In the genomic region with DNA sequence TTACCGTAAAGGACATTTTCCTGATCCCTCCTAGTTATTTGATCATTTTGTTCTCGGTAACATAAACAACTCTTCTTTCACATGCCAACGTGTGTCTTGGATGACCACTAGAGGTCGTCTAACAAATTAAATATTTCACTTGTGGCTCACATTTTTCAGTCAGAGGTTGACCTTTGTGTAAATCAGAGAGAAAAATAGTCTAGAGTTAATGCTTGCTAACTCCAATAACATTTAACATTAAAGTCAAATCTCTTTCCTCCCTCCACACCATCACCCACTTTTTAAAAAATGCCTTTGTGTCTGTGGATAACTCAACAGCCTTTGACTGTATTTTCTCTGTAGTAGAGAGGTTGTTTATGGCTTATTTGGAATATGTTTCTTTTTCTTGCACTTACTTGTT, we compare ENCODE assay signal across 9 cellular contexts.
DNase-seq lines count a peak whose midpoint lies in the region; ATAC-seq and TF ChIP-seq lines count a peak whose summit lies in the region.
"Had no signal": no experiment of that assay in that cellular context is flagged by ENCODE, and none has a peak within 500 bp of the region (broad histone marks: within the 10 kb centered on the region; RNA-seq: fewer than 3 reads in every experiment).

No MANE protein-coding gene starts in this region.

- H3K4me3 Mint-ChIP-seq in activated T-cell treated with anti-CD3 and anti-CD28 coated beads, Interleukin-2, amount 50 U/mL, for 24 hours = no peak overlapping the region

- no peaks in the 10 kb centered on the region for H3K9me3 ChIP-seq in AG04450 (ENCODE audit: control insufficient read depth, insufficient read depth, low read length)
- no peaks in the 10 kb centered on the region for H3K9me3 ChIP-seq in body of pancreas
- no peaks in the 10 kb centered on the region for H3K9me3 ChIP-seq in upper lobe of right lung

- no peak overlapping the region for H3K4me3 ChIP-seq in AG04450 (ENCODE audit: low read depth, low read length)
- no peak overlapping the region for H3K4me3 ChIP-seq in GM12875 (ENCODE audit: low read depth, low read length)
- H3K4me3 ChIP-seq in body of pancreas = no peak overlapping the region
- H3K4me3 ChIP-seq in upper lobe of right lung = no peak overlapping the region
- H3K4me3 ChIP-seq: skin epidermis had no signal

- no peaks in the 10 kb centered on the region for H3K36me3 Mint-ChIP-seq in activated T-cell treated with anti-CD3 and anti-CD28 coated beads, Interleukin-2, amount 50 U/mL, for 24 hours (ENCODE audit: low read depth)

- POLR2A ChIA-PET in AG04450 (lab: Yijun Ruan, JAX) = no interaction called here

- peaks cover 50% of the 10 kb centered on the region for H3K4me1 ChIP-seq in body of pancreas
- no peaks in the 10 kb centered on the region for H3K4me1 ChIP-seq in upper lobe of right lung

- intact Hi-C loops in body of pancreas (cut with DNase I) (no loop called here), upper lobe of right lung (cut with DNase I) (no loop called here)

- H3K27ac Mint-ChIP-seq in activated T-cell treated with anti-CD3 and anti-CD28 coated beads, Interleukin-2, amount 50 U/mL, for 24 hours = no peak overlapping the region

- no peak for DNase-seq in AG04450 (ENCODE audit: low read depth, low spot score)
- DNase-seq in NCI-H460 (ENCODE audit: extremely low read depth, low read depth) = peak; percentile 67
- peak in 3 of 4 donors; percentile 12 to 43 (median 24) for DNase-seq in body of pancreas
- DNase-seq in kidney tubule cell (ENCODE audit: low spot score) = peak; percentile 68
- no peak for DNase-seq in upper lobe of right lung
- no peak for DNase-seq in activated T-cell treated with anti-CD3 and anti-CD28 coated beads, Interleukin-2, amount 50 U/mL, for 24 hours

- CTCF ChIA-PET in AG04450 (lab: Charles Lee) = interaction anchor here (0.7 to 0.8 kb wide), 5 partner anchors 8 to 223 kb away, joined by 3 to 4 read pairs (median 3); no protein-coding TSS in a partner anchor

- WGBS in body of pancreas, 2 donors = 0% methylated on average over 4 of the region's 4 CpGs

- peaks cover 38% of the 10 kb centered on the region for H3K4me1 Mint-ChIP-seq in activated T-cell treated with anti-CD3 and anti-CD28 coated beads, Interleukin-2, amount 50 U/mL, for 24 hours (ENCODE audit: low read depth)

- H3K27ac ChIP-seq in AG04450 (ENCODE audit: low read depth, low read length) = no peak overlapping the region
- peak overlapping the region in 1 of 4 donors; percentile 20 for H3K27ac ChIP-seq in body of pancreas
- peak overlapping the region; percentile 18 for H3K27ac ChIP-seq in upper lobe of right lung

- no peaks in the 10 kb centered on the region for H3K27me3 Mint-ChIP-seq in activated T-cell treated with anti-CD3 and anti-CD28 coated beads, Interleukin-2, amount 50 U/mL, for 24 hours

- TF ChIP-seq CTCF in AG04450 (IDR thresholded peaks at IDR 0.05; ENCODE audit: low read depth, low read length) (peak; percentile 73), GM12875 (IDR thresholded peaks at IDR 0.05; ENCODE audit: borderline replicate concordance, insufficient read depth, low read depth, low read length) (peak; percentile 50; the same call in 1 of the 2 replicates), body of pancreas (IDR thresholded peaks at IDR 0.05) (peak; percentile 53 to 82 (median 75)), upper lobe of right lung (IDR thresholded peaks at IDR 0.05) (peak; percentile 78)

- no peak for TF ChIP-seq POLR2A in body of pancreas (IDR thresholded peaks at IDR 0.05)

- no peaks in the 10 kb centered on the region for H3K36me3 ChIP-seq in body of pancreas (replicated peaks in 1 of 2; ENCODE audit: insufficient read depth in 1 of 2, low read depth in 2 of 2)
- no peaks in the 10 kb centered on the region for H3K36me3 ChIP-seq in upper lobe of right lung

- ATAC-seq in HG02885 (IDR thresholded peaks at IDR 0.05; ENCODE audit: poor library complexity, unreplicated experiment) (peak; percentile 84), body of pancreas (peak; percentile 62), upper lobe of right lung (peak; percentile 65)

- no peaks in the 10 kb centered on the region for H3K27me3 ChIP-seq in AG04450 (ENCODE audit: control insufficient read depth, insufficient read depth, low read length)
- no peaks in the 10 kb centered on the region for H3K27me3 ChIP-seq in body of pancreas
- no peaks in the 10 kb centered on the region for H3K27me3 ChIP-seq in upper lobe of right lung

- no peaks in the 10 kb centered on the region for H3K9me3 Mint-ChIP-seq in activated T-cell treated with anti-CD3 and anti-CD28 coated beads, Interleukin-2, amount 50 U/mL, for 24 hours

Comparison
In these comparisons a context has a peak if more than half of its experiments do, and no peak if none do; other contexts are left out.
1. DNase-seq: peak in NCI-H460 (single experiment), body of pancreas (3 of 4) and kidney tubule cell (single experiment); none in AG04450 (single experiment), upper lobe of right lung (single experiment) and activated T-cell treated with anti-CD3 and anti-CD28 coated beads, Interleukin-2, amount 50 U/mL, for 24 hours (single experiment).
2. Peak in every context shown above with its lines, with median percentiles within 50 percentile points of each other: CTCF ChIP-seq and ATAC-seq.